14 cellular contexts compared by ENCODE assay signal in genomic region chr1:246728311-246728710, GRCh38.
"Had no signal": no experiment of that assay in that cellular context is flagged by ENCODE, and none has a peak within 500 bp of the region (broad histone marks: within the 10 kb centered on the region; RNA-seq: fewer than 3 reads in every experiment).

No MANE protein-coding gene starts in this region.

- H3K4me3 ChIP-seq: body of pancreas, heart right ventricle, pancreas, tibial artery had no signal

- H3K27ac ChIP-seq: body of pancreas, pancreas, tibial artery had no signal

- ATAC-seq: body of pancreas; heart right ventricle; pancreas; stimulated activated effector memory CD8-positive, alpha-beta T cell treated with anti-CD3 and anti-CD28 coated beads, Interleukin-12 subunit alpha, Interleukin-12 subunit beta, amount 100 ng/mL, for 72 hours; T-cell had no signal

- H3K4me3 Mint-ChIP-seq: activated CD4-positive, alpha-beta T cell treated with anti-CD3 and anti-CD28 coated beads, Interleukin-2, amount 10 ng/mL, durations not matched to agents 24 days and 14 days; mesothelial cell of epicardium; stimulated activated effector memory CD8-positive, alpha-beta T cell treated with anti-CD3 and anti-CD28 coated beads, Interleukin-12 subunit alpha, Interleukin-12 subunit beta, amount 100 ng/mL, for 72 hours; T-cell had no signal

- H3K27me3 ChIP-seq: body of pancreas, dorsolateral prefrontal cortex, heart right ventricle, pancreas, tibial artery had no signal

- DNase-seq: activated CD4-positive, alpha-beta T cell treated with anti-CD3 and anti-CD28 coated beads, Interleukin-2, amount 10 ng/mL, durations not matched to agents 24 days and 14 days; activated CD8-positive, alpha-beta memory T cell treated with anti-CD3 and anti-CD28 coated beads for 24 hours; activated naive CD4-positive, alpha-beta T cell treated with Interleukin-2 at 50 U/mL for 16 hours; body of pancreas; cerebellar nuclear complex; dorsolateral prefrontal cortex; foreskin melanocyte; heart right ventricle; pancreas; retina; T-cell; tibial artery had no signal

- H3K27ac Mint-ChIP-seq: activated CD4-positive, alpha-beta T cell treated with anti-CD3 and anti-CD28 coated beads, Interleukin-2, amount 10 ng/mL, durations not matched to agents 24 days and 14 days; mesothelial cell of epicardium; stimulated activated effector memory CD8-positive, alpha-beta T cell treated with anti-CD3 and anti-CD28 coated beads, Interleukin-12 subunit alpha, Interleukin-12 subunit beta, amount 100 ng/mL, for 72 hours; T-cell had no signal

- H3K4me1 Mint-ChIP-seq: stimulated activated effector memory CD8-positive, alpha-beta T cell treated with anti-CD3 and anti-CD28 coated beads, Interleukin-12 subunit alpha, Interleukin-12 subunit beta, amount 100 ng/mL, for 72 hours had no signal

- H3K27me3 Mint-ChIP-seq: activated CD4-positive, alpha-beta T cell treated with anti-CD3 and anti-CD28 coated beads, Interleukin-2, amount 10 ng/mL, durations not matched to agents 24 days and 14 days had no signal

- H3K9me3 ChIP-seq: body of pancreas, pancreas had no signal
